1 cellular context compared by ENCODE assay signal in genomic region chrX:136046295-136046894, GRCh38.
TF ChIP-seq lines count a peak whose summit lies in the region.

No MANE protein-coding gene starts in this region.

TF ChIP-seq in HEK293, 187 proteins besides CTCF, POLR2A, EP300 and RAD21 (continued from another document and continues in another):
- TF ChIP-seq ZNF639 (tag by site-specific recombination; IDR thresholded peaks at IDR 0.05): peak; percentile 53
- TF ChIP-seq ZNF169 (tag by site-specific recombination; IDR thresholded peaks at IDR 0.05): no peak
- TF ChIP-seq ZEB2 (tag by site-specific recombination; IDR thresholded peaks at IDR 0.05): peak; percentile 25; the same call in 1 of the 2 replicates
- TF ChIP-seq ZNF580 (tag by site-specific recombination; IDR thresholded peaks at IDR 0.05): 0 out of 2 replicates have a peak, but pooled peaks have one; percentile 28
- TF ChIP-seq MZF1 (tag by site-specific recombination; IDR thresholded peaks at IDR 0.05; ENCODE audit: borderline replicate concordance): no peak
- TF ChIP-seq GLI4 (tag by site-specific recombination; IDR thresholded peaks at IDR 0.05): no peak
- TF ChIP-seq ZNF488 (tag by site-specific recombination; IDR thresholded peaks at IDR 0.05): no peak
- no peak for TF ChIP-seq PRDM1 (tag by site-specific recombination; IDR thresholded peaks at IDR 0.05)
- no peak for TF ChIP-seq ZNF416 (tag by site-specific recombination; IDR thresholded peaks at IDR 0.05)
- TF ChIP-seq ZNF24 (tag by site-specific recombination; IDR thresholded peaks at IDR 0.05): peak; percentile 40; the same call in 1 of the 2 replicates
- TF ChIP-seq ZNF518A (tag by site-specific recombination; conservative IDR thresholded peaks at IDR 0.05; ENCODE audit: low read depth): no peak
- 0 out of 2 replicates have a peak, but pooled peaks have one; percentile 36 for TF ChIP-seq ZNF391 (tag by site-specific recombination; IDR thresholded peaks at IDR 0.05; ENCODE audit: borderline replicate concordance, low read depth)
- peak; percentile 65; the same call in 1 of the 2 replicates for TF ChIP-seq TRIM28 (IDR thresholded peaks at IDR 0.05; ENCODE audit: borderline replicate concordance, low read length)
- no peak for TF ChIP-seq SCRT2 (tag by site-specific recombination; IDR thresholded peaks at IDR 0.05)
- TF ChIP-seq OSR2 (tag by site-specific recombination; IDR thresholded peaks at IDR 0.05): peak; percentile 87
- TF ChIP-seq KLF7 (tag by site-specific recombination; IDR thresholded peaks at IDR 0.05; ENCODE audit: borderline replicate concordance): no peak
- TF ChIP-seq ATF2 (tag by site-specific recombination; IDR thresholded peaks at IDR 0.05; ENCODE audit: low read depth): peak; percentile 63; the same call in 1 of the 2 replicates
- peak; percentile 80 for TF ChIP-seq WT1 (tag by site-specific recombination; IDR thresholded peaks at IDR 0.05)
- TF ChIP-seq ZFP37 (tag by site-specific recombination; IDR thresholded peaks at IDR 0.05): no peak
- TF ChIP-seq ZNF341 (tag by site-specific recombination; IDR thresholded peaks at IDR 0.05; ENCODE audit: low read depth): no peak
- TF ChIP-seq PATZ1 (tag by site-specific recombination; IDR thresholded peaks at IDR 0.05): 0 out of 2 replicates have a peak, but pooled peaks have one; percentile 16
- no peak for TF ChIP-seq ZNF560 (tag by site-specific recombination; IDR thresholded peaks at IDR 0.05; ENCODE audit: borderline replicate concordance)
- no peak for TF ChIP-seq ZNF529 (tag by site-specific recombination; IDR thresholded peaks at IDR 0.05; ENCODE audit: insufficient replicate concordance)
- TF ChIP-seq HIC1 (tag by site-specific recombination; IDR thresholded peaks at IDR 0.05): peak; percentile 92
- TF ChIP-seq FEZF1 (tag by site-specific recombination; IDR thresholded peaks at IDR 0.05): peak; percentile 89
- TF ChIP-seq ZNF670 (tag by site-specific recombination; IDR thresholded peaks at IDR 0.05; ENCODE audit: low read depth): no peak
- no peak for TF ChIP-seq ZNF26 (tag by site-specific recombination; IDR thresholded peaks at IDR 0.05)
- peak; percentile 71 for TF ChIP-seq PRDM4 (tag by site-specific recombination; IDR thresholded peaks at IDR 0.05)
- no peak for TF ChIP-seq ZNF776 (tag by site-specific recombination; IDR thresholded peaks at IDR 0.05; ENCODE audit: borderline replicate concordance)
- TF ChIP-seq REPIN1 (tag by site-specific recombination; IDR thresholded peaks at IDR 0.05; ENCODE audit: low read depth): no peak
- no peak for TF ChIP-seq SCRT1 (tag by site-specific recombination; IDR thresholded peaks at IDR 0.05; ENCODE audit: borderline replicate concordance)
- peak; percentile 51 for TF ChIP-seq KLF8 (tag by site-specific recombination; IDR thresholded peaks at IDR 0.05)
- TF ChIP-seq KLF17 (tag by site-specific recombination; IDR thresholded peaks at IDR 0.05): peak; percentile 36
- 0 out of 2 replicates have a peak, but pooled peaks have one; percentile 23 for TF ChIP-seq ZSCAN30 (tag by site-specific recombination; IDR thresholded peaks at IDR 0.05)
- 0 out of 2 replicates have a peak, but pooled peaks have one; percentile 14 for TF ChIP-seq ZNF146 (tag by site-specific recombination; IDR thresholded peaks at IDR 0.05)
- no peak for TF ChIP-seq ZBTB26 (tag by site-specific recombination; optimal IDR thresholded peaks at IDR 0.05)
- TF ChIP-seq ZNF626 (tag by site-specific recombination; IDR thresholded peaks at IDR 0.05): no peak
- TF ChIP-seq ZNF138 (tag by site-specific recombination; IDR thresholded peaks at IDR 0.05; ENCODE audit: borderline replicate concordance): no peak
- TF ChIP-seq ZNF394 (tag by site-specific recombination; IDR thresholded peaks at IDR 0.05; ENCODE audit: borderline replicate concordance): 0 out of 2 replicates have a peak, but pooled peaks have one; percentile 30
